In the genomic region with DNA sequence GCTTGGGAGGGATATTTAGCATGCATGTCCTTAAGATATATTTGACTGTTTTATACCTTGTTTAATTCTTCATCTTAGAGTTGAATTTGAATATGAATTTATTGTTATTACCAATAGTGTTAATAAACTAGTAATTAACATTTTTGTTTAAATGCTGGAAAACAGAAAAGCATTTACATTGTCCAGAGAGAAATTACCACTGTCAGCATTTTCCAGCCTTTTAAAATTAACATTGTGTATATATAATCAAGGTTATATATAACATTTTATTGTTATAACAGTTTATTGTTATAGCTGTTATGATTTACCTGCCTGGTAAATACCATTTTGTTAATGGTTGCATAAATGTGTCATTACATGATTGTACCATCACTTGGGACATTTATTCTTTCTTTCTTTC, we compare ENCODE assay signal across 17 cellular contexts.
"Had no signal": no experiment of that assay in that cellular context is flagged by ENCODE, and none has a peak within 500 bp of the region (broad histone marks: within the 10 kb centered on the region; RNA-seq: fewer than 3 reads in every experiment).

No MANE protein-coding gene starts in this region.

- H3K9me3 ChIP-seq: esophagus squamous epithelium, gastroesophageal sphincter, left ventricle myocardium inferior, neutrophil, right atrium auricular region, suprapubic skin, thyroid gland had no signal

- H3K4me1 ChIP-seq: gastroesophageal sphincter, right atrium auricular region, thyroid gland had no signal

- DNase-seq: esophagus squamous epithelium; foreskin fibroblast; glutamatergic neuron; left ventricle myocardium inferior; mesendoderm; naive thymus-derived CD4-positive, alpha-beta T cell; small intestine; stimulated activated CD4-positive, alpha-beta T cell treated with anti-CD3 and anti-CD28 coated beads, Interleukin-12 subunit alpha, Interleukin-12 subunit beta, amount 100 ng/mL, for 4 hours; stimulated activated naive CD8-positive, alpha-beta T cell treated with anti-CD3 and anti-CD28 coated beads, Interleukin-15, Interleukin-2, amounts not matched to agents 100 U/mL and 50 U/mL, for 24 hours; thyroid gland had no signal

- H3K27me3 ChIP-seq: esophagus squamous epithelium, gastroesophageal sphincter, neutrophil, right atrium auricular region, suprapubic skin, thyroid gland had no signal

- H3K4me3 ChIP-seq: esophagus squamous epithelium, gastroesophageal sphincter, left ventricle myocardium inferior, right atrium auricular region, suprapubic skin, thyroid gland had no signal

- H3K9me3 Mint-ChIP-seq: naive thymus-derived CD4-positive, alpha-beta T cell; type B pancreatic cell had no signal

- H3K27me3 Mint-ChIP-seq: naive thymus-derived CD4-positive, alpha-beta T cell; type B pancreatic cell had no signal

- ATAC-seq: gastroesophageal sphincter; naive thymus-derived CD4-positive, alpha-beta T cell; stimulated activated naive CD8-positive, alpha-beta T cell treated with anti-CD3 and anti-CD28 coated beads, Interleukin-15, Interleukin-2, amounts not matched to agents 100 U/mL and 50 U/mL, for 24 hours had no signal

- H3K4me3 Mint-ChIP-seq: naive thymus-derived CD4-positive, alpha-beta T cell; type B pancreatic cell had no signal

- FAIRE-seq: keratinocyte, small intestine, urothelium cell line had no signal

- H3K27ac ChIP-seq: esophagus squamous epithelium, gastroesophageal sphincter, left ventricle myocardium inferior, neutrophil, right atrium auricular region, suprapubic skin, thyroid gland had no signal
